In genomic region chr12:131074221-131075083, GRCh38 we compare ENCODE assay signal across 14 cellular contexts.
DNase-seq lines count a peak whose midpoint lies in the region; ATAC-seq and TF ChIP-seq lines count a peak whose summit lies in the region.
"Had no signal": no experiment of that assay in that cellular context is flagged by ENCODE, and none has a peak within 500 bp of the region (broad histone marks: within the 10 kb centered on the region; RNA-seq: fewer than 3 reads in every experiment).

No MANE protein-coding gene starts in this region.

- H3K9me3 Mint-ChIP-seq in stimulated activated memory B cell treated with anti-CD40 and anti-IgM and Interleukin-4, amounts not matched to agents 10 μg/mL and 1 μg/mL and 100 μg/mL, for 72 hours, result peaks cover 10% of the 10 kb centered on the region
- H3K9me3 Mint-ChIP-seq: activated T-helper 1 cell treated with anti-CD3 and anti-CD28 coated beads, Interleukin-12 subunit alpha, Interleukin-12 subunit beta, Interleukin-2, Interleukin-4 antibody, amounts not matched to agents 30 ng/mL and 10 ng/mL and 1 ng/mL, durations not matched to agents 14 hours and 24 hours and 36 hours had no signal

- no peaks in the 10 kb centered on the region for H3K27me3 ChIP-seq in right atrium auricular region
- no peaks in the 10 kb centered on the region for H3K27me3 ChIP-seq in brain microvascular endothelial cell (replicated peaks)
- H3K27me3 ChIP-seq: breast epithelium had no signal

- CTCF ChIA-PET in GM10248 (lab: Yijun Ruan, JAX), result interaction anchor here (1.7 to 1.9 kb wide), 2 partner anchors 19 to 30 kb away, joined by 3 to 4 read pairs; no protein-coding TSS in a partner anchor

- peak overlapping the region; percentile 48 to 66 for H3K27ac ChIP-seq in right atrium auricular region
- H3K27ac ChIP-seq in brain microvascular endothelial cell, result no peak overlapping the region

- H3K27ac Mint-ChIP-seq in stimulated activated memory B cell treated with anti-CD40 and anti-IgM and Interleukin-4, amounts not matched to agents 10 μg/mL and 1 μg/mL and 100 μg/mL, for 72 hours, result no peak overlapping the region
- H3K27ac Mint-ChIP-seq: activated T-helper 1 cell treated with anti-CD3 and anti-CD28 coated beads, Interleukin-12 subunit alpha, Interleukin-12 subunit beta, Interleukin-2, Interleukin-4 antibody, amounts not matched to agents 30 ng/mL and 10 ng/mL and 1 ng/mL, durations not matched to agents 14 hours and 24 hours and 36 hours; CD4-positive, CD25-positive, alpha-beta regulatory T cell; mesothelial cell of epicardium had no signal

- peaks cover 8% of the 10 kb centered on the region for H3K36me3 Mint-ChIP-seq in stimulated activated memory B cell treated with anti-CD40 and anti-IgM and Interleukin-4, amounts not matched to agents 10 μg/mL and 1 μg/mL and 100 μg/mL, for 72 hours
- H3K36me3 Mint-ChIP-seq: CD4-positive, CD25-positive, alpha-beta regulatory T cell; mesothelial cell of epicardium had no signal

- DNase-seq in GM10248 (ENCODE audit: extremely low spot score), result peak; percentile 50
- peak; percentile 20 for DNase-seq in NCI-H460 (ENCODE audit: extremely low read depth, low read depth)
- peak; percentile 76 for DNase-seq in right atrium auricular region (ENCODE audit: low spot score)
- no peak for DNase-seq in inferior parietal cortex (ENCODE audit: extremely low spot score)
- no peak for DNase-seq in NCI-H446 treated with DMSO at 0.1 percent for 48 hours (lab: John Stamatoyannopoulos, UW)
- DNase-seq in brain microvascular endothelial cell, result no peak
- DNase-seq: activated CD4-positive, alpha-beta T cell treated with anti-CD3 and anti-CD28 coated beads for 1 hour; CD4-positive, CD25-positive, alpha-beta regulatory T cell; stimulated activated naive CD4-positive, alpha-beta T cell had no signal

- peak; percentile 34 for ATAC-seq in stimulated activated memory B cell treated with anti-CD40 and anti-IgM and Interleukin-4, amounts not matched to agents 10 μg/mL and 1 μg/mL and 100 μg/mL, for 72 hours
- ATAC-seq in GM18519 (IDR thresholded peaks at IDR 0.05; ENCODE audit: low FRiP score, unreplicated experiment), result no peak

- H3K4me3 ChIP-seq in right atrium auricular region, result no peak overlapping the region
- no peak overlapping the region for H3K4me3 ChIP-seq in brain microvascular endothelial cell (ENCODE audit: low read depth, low read length)
- H3K4me3 ChIP-seq: breast epithelium had no signal

- H3K36me3 ChIP-seq in right atrium auricular region (peaks cover 50% of the 10 kb centered on the region), brain microvascular endothelial cell (replicated peaks) (no peaks in the 10 kb centered on the region)
- H3K36me3 ChIP-seq: breast epithelium had no signal

- peaks cover 34% of the 10 kb centered on the region for H3K27me3 Mint-ChIP-seq in stimulated activated memory B cell treated with anti-CD40 and anti-IgM and Interleukin-4, amounts not matched to agents 10 μg/mL and 1 μg/mL and 100 μg/mL, for 72 hours
- H3K27me3 Mint-ChIP-seq: CD4-positive, CD25-positive, alpha-beta regulatory T cell had no signal

- peaks cover 0 to 14% of the 10 kb centered on the region in 2 donors for H3K4me1 ChIP-seq in right atrium auricular region
- H3K4me1 ChIP-seq: breast epithelium had no signal

- no peak for TF ChIP-seq CTCF in GM10248 (IDR thresholded peaks at IDR 0.05; ENCODE audit: control extremely low read depth, extremely low read depth, low read depth, missing control alignments)
- TF ChIP-seq CTCF in right atrium auricular region (IDR thresholded peaks at IDR 0.05), result no peak
- TF ChIP-seq CTCF in brain microvascular endothelial cell (IDR thresholded peaks at IDR 0.05; ENCODE audit: low read depth, low read length, missing control alignments), result no peak

- no peak overlapping the region for H3K4me3 Mint-ChIP-seq in stimulated activated memory B cell treated with anti-CD40 and anti-IgM and Interleukin-4, amounts not matched to agents 10 μg/mL and 1 μg/mL and 100 μg/mL, for 72 hours
- H3K4me3 Mint-ChIP-seq: activated T-helper 1 cell treated with anti-CD3 and anti-CD28 coated beads, Interleukin-12 subunit alpha, Interleukin-12 subunit beta, Interleukin-2, Interleukin-4 antibody, amounts not matched to agents 30 ng/mL and 10 ng/mL and 1 ng/mL, durations not matched to agents 14 hours and 24 hours and 36 hours; CD4-positive, CD25-positive, alpha-beta regulatory T cell; mesothelial cell of epicardium had no signal

- no peaks in the 10 kb centered on the region for H3K9me3 ChIP-seq in right atrium auricular region
- H3K9me3 ChIP-seq: breast epithelium had no signal

- in situ Hi-C loops in brain microvascular endothelial cell (cut with HindIII; ENCODE audit: low pct_ligation_motif_present, low sequenced_read_pairs), result no loop called here

- POLR2A ChIA-PET in GM10248 (lab: Yijun Ruan, JAX), result no interaction called here

- no peaks in the 10 kb centered on the region for H3K4me1 Mint-ChIP-seq in stimulated activated memory B cell treated with anti-CD40 and anti-IgM and Interleukin-4, amounts not matched to agents 10 μg/mL and 1 μg/mL and 100 μg/mL, for 72 hours
- H3K4me1 Mint-ChIP-seq: CD4-positive, CD25-positive, alpha-beta regulatory T cell; mesothelial cell of epicardium had no signal

Comparison
In these comparisons a context has a peak if more than half of its experiments do, and no peak if none do; other contexts are left out.
1. DNase-seq: peak in GM10248 (single experiment), NCI-H460 (single experiment) and right atrium auricular region (single experiment); none in inferior parietal cortex (single experiment), NCI-H446 treated with DMSO at 0.1 percent for 48 hours (single experiment) and brain microvascular endothelial cell (single experiment).